ENCODE assay signal across 2 cellular contexts in genomic region chr1:152995838-152996237, GRCh38.
A peak's percentile ranks its signal among the peaks of the same experiment; 100 is the strongest.
TF ChIP-seq lines count a peak whose summit lies in the region.

No MANE protein-coding gene starts in this region.

TF ChIP-seq in IMR-90, 13 proteins besides CTCF, POLR2A, EP300 and RAD21:
- TF ChIP-seq MAFK (IDR thresholded peaks at IDR 0.05; ENCODE audit: low read depth, low read length) (peak; percentile 59; the same call in 1 of the 2 replicates), USF2 (IDR thresholded peaks at IDR 0.05; ENCODE audit: low read depth, low read length) (no peak)

TF ChIP-seq in K562, 482 proteins besides CTCF, POLR2A, EP300 and RAD21:
- TF ChIP-seq RHOXF2B (CRISPR knock-in tag; conservative IDR thresholded peaks at IDR 0.05): no peak
- no peak for TF ChIP-seq GATAD2A (IDR thresholded peaks at IDR 0.05)
- no peak for TF ChIP-seq SMARCB1 (IDR thresholded peaks at IDR 0.05; ENCODE audit: insufficient read length, low read depth)
- TF ChIP-seq ZNF3 (CRISPR knock-in tag; IDR thresholded peaks at IDR 0.05): no peak
- peak; percentile 48; the same call in 1 of the 2 replicates for TF ChIP-seq ZNF316 (IDR thresholded peaks at IDR 0.05)
- TF ChIP-seq ZNF707 (CRISPR knock-in tag; conservative IDR thresholded peaks at IDR 0.05): no peak
- no peak for TF ChIP-seq TARDBP (IDR thresholded peaks at IDR 0.05)
- TF ChIP-seq PCBP1 (IDR thresholded peaks at IDR 0.05; ENCODE audit: low read depth, low read length, poor library complexity, severe bottlenecking): no peak
TF ChIP-seq in K562: peak in this region for 1.
